In the genomic region with DNA sequence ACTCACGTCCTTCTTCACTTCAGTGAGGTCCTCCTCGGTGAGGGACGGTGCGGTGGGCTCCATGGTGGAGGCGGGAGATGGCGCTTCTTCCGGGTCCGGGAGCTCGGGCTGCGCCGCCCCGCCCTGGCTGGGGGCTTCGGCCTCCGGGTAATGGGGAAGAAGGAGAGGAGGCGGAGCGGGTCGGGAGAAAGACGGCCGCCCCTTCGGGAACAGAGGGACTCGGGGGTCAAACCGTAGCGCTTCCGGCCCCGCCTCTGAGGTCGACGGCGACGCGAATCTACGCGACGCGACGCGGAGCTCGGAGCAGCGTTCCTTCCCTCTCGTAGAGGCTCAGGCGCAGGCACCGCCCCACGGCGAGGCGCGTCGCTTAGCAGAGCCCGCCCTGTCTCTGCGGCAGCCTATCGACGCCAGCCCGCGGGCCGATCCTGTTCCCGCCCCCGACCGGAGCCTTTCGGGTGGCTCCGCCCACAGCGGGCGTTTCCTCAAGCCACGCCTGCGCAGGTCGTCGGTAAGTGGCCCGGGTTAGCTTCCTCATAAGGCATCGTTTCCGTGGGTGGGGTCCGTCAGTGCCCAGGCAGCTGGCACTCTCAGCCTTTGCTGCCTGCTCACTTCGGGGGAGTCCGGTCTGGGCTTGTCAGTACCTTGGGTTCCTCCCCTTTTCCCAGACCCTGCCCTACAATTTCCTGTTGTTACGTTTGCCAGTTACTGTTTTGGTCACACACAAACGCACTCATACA, we compare ENCODE assay signal across 1 cellular context.
TF ChIP-seq lines count a peak whose summit lies in the region.

Gene BCL10 (minus strand): TSS at position 343 of the 737 bp plus-strand sequence. CDS start 280 bp downstream, at position 63.

TF ChIP-seq in HepG2, 621 proteins besides CTCF, POLR2A, EP300 and RAD21 (continued from another document and continues in another):
- TF ChIP-seq, protein P1, sequence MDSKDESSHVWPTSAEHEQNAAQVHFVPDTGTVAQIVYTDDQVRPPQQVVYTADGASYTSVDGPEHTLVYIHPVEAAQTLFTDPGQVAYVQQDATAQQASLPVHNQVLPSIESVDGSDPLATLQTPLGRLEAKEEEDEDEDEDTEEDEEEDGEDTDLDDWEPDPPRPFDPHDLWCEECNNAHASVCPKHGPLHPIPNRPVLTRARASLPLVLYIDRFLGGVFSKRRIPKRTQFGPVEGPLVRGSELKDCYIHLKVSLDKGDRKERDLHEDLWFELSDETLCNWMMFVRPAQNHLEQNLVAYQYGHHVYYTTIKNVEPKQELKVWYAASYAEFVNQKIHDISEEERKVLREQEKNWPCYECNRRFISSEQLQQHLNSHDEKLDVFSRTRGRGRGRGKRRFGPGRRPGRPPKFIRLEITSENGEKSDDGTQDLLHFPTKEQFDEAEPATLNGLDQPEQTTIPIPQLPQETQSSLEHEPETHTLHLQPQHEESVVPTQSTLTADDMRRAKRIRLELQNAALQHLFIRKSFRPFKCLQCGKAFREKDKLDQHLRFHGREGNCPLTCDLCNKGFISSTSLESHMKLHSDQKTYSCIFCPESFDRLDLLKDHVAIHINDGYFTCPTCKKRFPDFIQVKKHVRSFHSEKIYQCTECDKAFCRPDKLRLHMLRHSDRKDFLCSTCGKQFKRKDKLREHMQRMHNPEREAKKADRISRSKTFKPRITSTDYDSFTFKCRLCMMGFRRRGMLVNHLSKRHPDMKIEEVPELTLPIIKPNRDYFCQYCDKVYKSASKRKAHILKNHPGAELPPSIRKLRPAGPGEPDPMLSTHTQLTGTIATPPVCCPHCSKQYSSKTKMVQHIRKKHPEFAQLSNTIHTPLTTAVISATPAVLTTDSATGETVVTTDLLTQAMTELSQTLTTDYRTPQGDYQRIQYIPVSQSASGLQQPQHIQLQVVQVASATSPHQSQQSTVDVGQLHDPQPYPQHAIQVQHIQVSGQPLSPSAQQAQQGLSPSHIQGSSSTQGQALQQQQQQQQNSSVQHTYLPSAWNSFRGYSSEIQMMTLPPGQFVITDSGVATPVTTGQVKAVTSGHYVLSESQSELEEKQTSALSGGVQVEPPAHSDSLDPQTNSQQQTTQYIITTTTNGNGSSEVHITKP (CRISPR knock-in tag; IDR thresholded peaks at IDR 0.05; ENCODE audit: low read depth) = peak; percentile 45; the same call in 1 of the 2 replicates
- peak; percentile 80 for TF ChIP-seq CBX1 (IDR thresholded peaks at IDR 0.05; ENCODE audit: low read depth)
- no peak for TF ChIP-seq ZKSCAN1 (IDR thresholded peaks at IDR 0.05; ENCODE audit: low read length)
- TF ChIP-seq, protein P2, sequence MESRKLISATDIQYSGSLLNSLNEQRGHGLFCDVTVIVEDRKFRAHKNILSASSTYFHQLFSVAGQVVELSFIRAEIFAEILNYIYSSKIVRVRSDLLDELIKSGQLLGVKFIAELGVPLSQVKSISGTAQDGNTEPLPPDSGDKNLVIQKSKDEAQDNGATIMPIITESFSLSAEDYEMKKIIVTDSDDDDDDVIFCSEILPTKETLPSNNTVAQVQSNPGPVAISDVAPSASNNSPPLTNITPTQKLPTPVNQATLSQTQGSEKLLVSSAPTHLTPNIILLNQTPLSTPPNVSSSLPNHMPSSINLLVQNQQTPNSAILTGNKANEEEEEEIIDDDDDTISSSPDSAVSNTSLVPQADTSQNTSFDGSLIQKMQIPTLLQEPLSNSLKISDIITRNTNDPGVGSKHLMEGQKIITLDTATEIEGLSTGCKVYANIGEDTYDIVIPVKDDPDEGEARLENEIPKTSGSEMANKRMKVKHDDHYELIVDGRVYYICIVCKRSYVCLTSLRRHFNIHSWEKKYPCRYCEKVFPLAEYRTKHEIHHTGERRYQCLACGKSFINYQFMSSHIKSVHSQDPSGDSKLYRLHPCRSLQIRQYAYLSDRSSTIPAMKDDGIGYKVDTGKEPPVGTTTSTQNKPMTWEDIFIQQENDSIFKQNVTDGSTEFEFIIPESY (CRISPR knock-in tag; IDR thresholded peaks at IDR 0.05) = no peak
- no peak for TF ChIP-seq ZSCAN20 (CRISPR knock-in tag; IDR thresholded peaks at IDR 0.05; ENCODE audit: borderline replicate concordance)
- peak; percentile 81 for TF ChIP-seq POLR2G (IDR thresholded peaks at IDR 0.05; ENCODE audit: low read depth, low read length)
- TF ChIP-seq NRL (CRISPR knock-in tag; IDR thresholded peaks at IDR 0.05; ENCODE audit: borderline replicate concordance) = 0 out of 2 replicates have a peak, but pooled peaks have one; percentile 36
- peak; percentile 50; the same call in 1 of the 2 replicates for TF ChIP-seq ZNF335 (CRISPR knock-in tag; IDR thresholded peaks at IDR 0.05)
- no peak for TF ChIP-seq HIVEP1 (CRISPR knock-in tag; IDR thresholded peaks at IDR 0.05)
- TF ChIP-seq, protein P3, sequence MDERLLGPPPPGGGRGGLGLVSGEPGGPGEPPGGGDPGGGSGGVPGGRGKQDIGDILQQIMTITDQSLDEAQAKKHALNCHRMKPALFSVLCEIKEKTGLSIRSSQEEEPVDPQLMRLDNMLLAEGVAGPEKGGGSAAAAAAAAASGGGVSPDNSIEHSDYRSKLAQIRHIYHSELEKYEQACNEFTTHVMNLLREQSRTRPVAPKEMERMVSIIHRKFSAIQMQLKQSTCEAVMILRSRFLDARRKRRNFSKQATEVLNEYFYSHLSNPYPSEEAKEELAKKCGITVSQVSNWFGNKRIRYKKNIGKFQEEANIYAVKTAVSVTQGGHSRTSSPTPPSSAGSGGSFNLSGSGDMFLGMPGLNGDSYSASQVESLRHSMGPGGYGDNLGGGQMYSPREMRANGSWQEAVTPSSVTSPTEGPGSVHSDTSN (CRISPR knock-in tag; IDR thresholded peaks at IDR 0.05) = no peak
- TF ChIP-seq ZZZ3 (CRISPR knock-in tag; IDR thresholded peaks at IDR 0.05; ENCODE audit: borderline replicate concordance) = no peak
- peak; percentile 75 for TF ChIP-seq PATZ1 (CRISPR knock-in tag; IDR thresholded peaks at IDR 0.05)
- no peak for TF ChIP-seq KLF9 (CRISPR knock-in tag; IDR thresholded peaks at IDR 0.05; ENCODE audit: low read depth)
- TF ChIP-seq NR2F6 (IDR thresholded peaks at IDR 0.05) = no peak; the same call in 1 of the 2 replicates
- TF ChIP-seq NR2F6 (CRISPR knock-in tag; IDR thresholded peaks at IDR 0.05) = peak; percentile 63; the same call in 1 of the 2 replicates
- no peak for TF ChIP-seq ZNF737 (CRISPR knock-in tag; IDR thresholded peaks at IDR 0.05; ENCODE audit: borderline replicate concordance)
- no peak for TF ChIP-seq GZF1 (CRISPR knock-in tag; IDR thresholded peaks at IDR 0.05)
- 0 out of 2 replicates have a peak, but pooled peaks have one; percentile 41 for TF ChIP-seq KLF12 (CRISPR knock-in tag; IDR thresholded peaks at IDR 0.05; ENCODE audit: borderline replicate concordance)
- TF ChIP-seq SP140L (CRISPR knock-in tag; IDR thresholded peaks at IDR 0.05; ENCODE audit: borderline replicate concordance) = no peak
- no peak for TF ChIP-seq ZBTB43 (CRISPR knock-in tag; conservative IDR thresholded peaks at IDR 0.05)
- TF ChIP-seq, protein P4, sequence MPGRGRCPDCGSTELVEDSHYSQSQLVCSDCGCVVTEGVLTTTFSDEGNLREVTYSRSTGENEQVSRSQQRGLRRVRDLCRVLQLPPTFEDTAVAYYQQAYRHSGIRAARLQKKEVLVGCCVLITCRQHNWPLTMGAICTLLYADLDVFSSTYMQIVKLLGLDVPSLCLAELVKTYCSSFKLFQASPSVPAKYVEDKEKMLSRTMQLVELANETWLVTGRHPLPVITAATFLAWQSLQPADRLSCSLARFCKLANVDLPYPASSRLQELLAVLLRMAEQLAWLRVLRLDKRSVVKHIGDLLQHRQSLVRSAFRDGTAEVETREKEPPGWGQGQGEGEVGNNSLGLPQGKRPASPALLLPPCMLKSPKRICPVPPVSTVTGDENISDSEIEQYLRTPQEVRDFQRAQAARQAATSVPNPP (CRISPR knock-in tag; IDR thresholded peaks at IDR 0.05) = 0 out of 2 replicates have a peak, but pooled peaks have one; percentile 32
- no peak for TF ChIP-seq TRIM24 (CRISPR knock-in tag; IDR thresholded peaks at IDR 0.05)
- no peak for TF ChIP-seq ZNF446 (CRISPR knock-in tag; IDR thresholded peaks at IDR 0.05)
- no peak for TF ChIP-seq CREBL2 (CRISPR knock-in tag; IDR thresholded peaks at IDR 0.05; ENCODE audit: borderline replicate concordance)
- TF ChIP-seq KLF13 (CRISPR knock-in tag; IDR thresholded peaks at IDR 0.05) = no peak
- peak; percentile 5; the same call in 1 of the 2 replicates for TF ChIP-seq FOXA3 (CRISPR knock-in tag; IDR thresholded peaks at IDR 0.05)
- no peak for TF ChIP-seq TSC22D2 (CRISPR knock-in tag; IDR thresholded peaks at IDR 0.05; ENCODE audit: borderline replicate concordance)
- TF ChIP-seq ZNF687 (CRISPR knock-in tag; IDR thresholded peaks at IDR 0.05) = peak; percentile 86
- TF ChIP-seq CBFB (CRISPR knock-in tag; IDR thresholded peaks at IDR 0.05) = no peak
- TF ChIP-seq ZSCAN31 (CRISPR knock-in tag; IDR thresholded peaks at IDR 0.05; ENCODE audit: low read depth) = peak; percentile 80; the same call in 1 of the 2 replicates
- peak; percentile 47; the same call in 1 of the 2 replicates for TF ChIP-seq ZNF747 (CRISPR knock-in tag; IDR thresholded peaks at IDR 0.05; ENCODE audit: borderline replicate concordance)
- TF ChIP-seq, protein P5, sequence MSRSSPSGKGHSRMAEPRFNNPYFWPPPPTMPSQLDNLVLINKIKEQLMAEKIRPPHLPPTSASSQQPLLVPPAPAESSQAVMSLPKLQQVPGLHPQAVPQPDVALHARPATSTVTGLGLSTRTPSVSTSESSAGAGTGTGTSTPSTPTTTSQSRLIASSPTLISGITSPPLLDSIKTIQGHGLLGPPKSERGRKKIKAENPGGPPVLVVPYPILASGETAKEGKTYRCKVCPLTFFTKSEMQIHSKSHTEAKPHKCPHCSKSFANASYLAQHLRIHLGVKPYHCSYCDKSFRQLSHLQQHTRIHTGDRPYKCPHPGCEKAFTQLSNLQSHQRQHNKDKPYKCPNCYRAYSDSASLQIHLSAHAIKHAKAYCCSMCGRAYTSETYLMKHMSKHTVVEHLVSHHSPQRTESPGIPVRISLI (CRISPR knock-in tag; IDR thresholded peaks at IDR 0.05; ENCODE audit: borderline replicate concordance) = no peak
- TF ChIP-seq ZNF124 (CRISPR knock-in tag; IDR thresholded peaks at IDR 0.05) = 0 out of 2 replicates have a peak, but pooled peaks have one; percentile 33
- TF ChIP-seq GATAD1 (CRISPR knock-in tag; IDR thresholded peaks at IDR 0.05) = peak; percentile 91
- TF ChIP-seq KDM3A (CRISPR knock-in tag; IDR thresholded peaks at IDR 0.05; ENCODE audit: low read depth) = peak; percentile 91; the same call in 1 of the 2 replicates
- peak; percentile 85; the same call in 1 of the 2 replicates for TF ChIP-seq WIZ (CRISPR knock-in tag; IDR thresholded peaks at IDR 0.05)
- TF ChIP-seq, protein P6, sequence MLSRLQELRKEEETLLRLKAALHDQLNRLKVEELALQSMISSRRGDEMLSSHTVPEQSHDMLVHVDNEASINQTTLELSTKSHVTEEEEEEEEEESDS (CRISPR knock-in tag; IDR thresholded peaks at IDR 0.05; ENCODE audit: borderline replicate concordance) = peak; percentile 72; the same call in 1 of the 2 replicates
- peak; percentile 48 for TF ChIP-seq TEAD3 (CRISPR knock-in tag; optimal IDR thresholded peaks at IDR 0.05; ENCODE audit: borderline replicate concordance)
- peak; percentile 48 for TF ChIP-seq XRCC5 (optimal IDR thresholded peaks at IDR 0.05; ENCODE audit: low read length)
